In the genomic region with DNA sequence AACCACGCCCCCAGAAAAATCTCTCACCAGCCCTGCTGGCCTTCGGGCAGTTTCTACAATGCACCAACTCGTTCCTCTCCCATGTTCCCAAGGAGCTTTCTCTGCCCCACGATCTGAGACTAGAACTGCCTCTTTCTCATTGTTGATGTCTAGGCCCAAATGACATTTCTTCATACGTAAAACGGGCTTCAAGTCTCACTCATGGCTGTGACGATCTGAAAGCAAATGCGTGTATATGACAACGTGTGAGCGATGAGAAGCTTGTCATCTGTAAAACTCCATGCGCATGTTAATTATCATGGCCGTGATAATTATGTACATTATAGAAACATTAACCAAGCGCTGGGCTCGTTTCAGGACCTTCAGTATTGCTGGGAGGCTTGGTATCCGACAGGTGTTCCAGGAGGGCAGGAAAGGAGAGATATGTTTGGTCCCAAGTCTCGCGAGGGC, we compare ENCODE assay signal across 8 cellular contexts. TPM values are rescaled to one million over a fixed set of nuclear protein-coding genes. Genes with fewer than 3 reads are reported as not detected.
DNase-seq lines count a peak whose midpoint lies in the region; ATAC-seq and TF ChIP-seq lines count a peak whose summit lies in the region.

No MANE protein-coding gene starts in this region.

- H3K36me3 ChIP-seq in GM23338 (ENCODE audit: insufficient read depth), result no peaks in the 10 kb centered on the region; the same call in 1 of the 2 replicates
- no peaks in the 10 kb centered on the region for H3K36me3 ChIP-seq in gastrocnemius medialis

- H3K4me2 ChIP-seq in GM23338, result peak overlapping the region; percentile 73

- peak overlapping the region; percentile 97 for H3K4me3 Mint-ChIP-seq in GM23338

- peaks cover 18% of the 10 kb centered on the region for H3K4me1 ChIP-seq in GM23338 (ENCODE audit: insufficient read depth)
- H3K4me1 ChIP-seq in gastrocnemius medialis, result peaks cover 5 to 24% of the 10 kb centered on the region in 2 donors

- in situ Hi-C loops in gastrocnemius medialis (cut with MboI; ENCODE audit: low sequenced_read_pairs in 4 of 4), result loop anchor here in 2 of 4 donors (25.0 kb wide), 1 partner anchor 222 kb away; the partner anchor contains the start of gene SRRM1 (in 2 of the 2)

- H3K9me2 ChIP-seq in GM23338 (ENCODE audit: insufficient read depth), result no peaks in the 10 kb centered on the region

- ATAC-seq in GM23338 (no peak), gastrocnemius medialis (no peak), GM19395 (IDR thresholded peaks at IDR 0.05; ENCODE audit: unreplicated experiment) (no peak)

- no peaks in the 10 kb centered on the region for H3K9me3 ChIP-seq in gastrocnemius medialis

- H3K4me3 ChIP-seq in GM23338 (peak overlapping the region; percentile 22; the same call in 1 of the 2 replicates), fibroblast of pulmonary artery (replicated peaks; ENCODE audit: low read depth, low read length) (peak overlapping the region; percentile 89), gastrocnemius medialis (peak overlapping the region; percentile 59 to 88 (median 76))

- H3K27ac Mint-ChIP-seq in GM23338, result peak overlapping the region; percentile 89

- TF ChIP-seq POLR2A in gastrocnemius medialis (IDR thresholded peaks at IDR 0.05), result no peak

- DNase-seq in GM23338 (ENCODE audit: low spot score) (no peak), SHP77 treated with DMSO at 0.1 percent for 48 hours (lab: John Stamatoyannopoulos, UW) (peak; percentile 90), fibroblast of pulmonary artery (ENCODE audit: low read depth) (no peak), gastrocnemius medialis (no peak), amniotic stem cell (lab: John Stamatoyannopoulos, UW) (no peak), cerebellum (ENCODE audit: low spot score) (no peak), HEK293T (ENCODE audit: extremely low spot score) (no peak)

- H3F3A ChIP-seq in GM23338 (replicated peaks; ENCODE audit: low read depth), result peaks cover 6% of the 10 kb centered on the region

- intact Hi-C loops in gastrocnemius medialis (cut with DNase I; ENCODE audit: low total_unique reads), result loop anchor here (10.0 kb wide), 1 partner anchor 230 kb away; the partner anchor contains the start of gene SRRM1

- H3K27me3 Mint-ChIP-seq in GM23338 (ENCODE audit: insufficient read depth, low read depth, poor library complexity), result peaks cover 6% of the 10 kb centered on the region

- H3K9me3 Mint-ChIP-seq in GM23338, result no peaks in the 10 kb centered on the region

- CTCF ChIA-PET in HEK293T (lab: Yijun Ruan, JAX), result interaction anchor here (0.6 to 2.2 kb wide), 22 partner anchors 9 to 222 kb away, joined by 3 to 12 read pairs (median 4); partner anchors contain the start of gene RCAN3

- peaks cover 9% of the 10 kb centered on the region; the same call in 1 of the 2 replicates for H3K79me2 ChIP-seq in GM23338 (replicated peaks; ENCODE audit: insufficient read depth)

- H3K27ac ChIP-seq in GM23338 (ENCODE audit: low read depth) (peak overlapping the region; percentile 62), gastrocnemius medialis (peak overlapping the region in 2 of 4 donors; percentile 3 to 50)

- peaks cover 3% of the 10 kb centered on the region for H3K36me3 Mint-ChIP-seq in GM23338 (ENCODE audit: low read depth)

- H3K27me3 ChIP-seq in GM23338 (ENCODE audit: insufficient read depth) (no peaks in the 10 kb centered on the region), gastrocnemius medialis (no peaks in the 10 kb centered on the region)

- H2AFZ ChIP-seq in GM23338, result peak overlapping the region; percentile 61; the same call in 1 of the 2 replicates

- no peak for TF ChIP-seq CTCF in GM23338 (conservative IDR thresholded peaks at IDR 0.05; ENCODE audit: low read depth in 2 of 2)
- no peak for TF ChIP-seq CTCF in fibroblast of pulmonary artery (IDR thresholded peaks at IDR 0.05; ENCODE audit: low read length, missing control alignments)
- TF ChIP-seq CTCF in gastrocnemius medialis (IDR thresholded peaks at IDR 0.05 in 4 of 5, conservative IDR thresholded peaks at IDR 0.05 in 1 of 5), result no peak

- no peaks in the 10 kb centered on the region for H4K20me1 ChIP-seq in GM23338 (replicated peaks; ENCODE audit: insufficient read depth)

- peaks cover 24% of the 10 kb centered on the region for H3K4me1 Mint-ChIP-seq in GM23338

- POLR2A ChIA-PET in HEK293T (lab: Yijun Ruan, JAX), result interaction anchor here (0.8 to 1.7 kb wide), 9 partner anchors 11 to 121 kb away, joined by 3 to 9 read pairs (median 4); partner anchors contain the start of gene RCAN3

TF ChIP-seq in GM23338, 12 proteins besides CTCF, POLR2A, EP300 and RAD21:
- no peak for TF ChIP-seq REST (IDR thresholded peaks at IDR 0.05; ENCODE audit: unreplicated experiment)
- no peak for TF ChIP-seq EZH2phosphoT487 (IDR thresholded peaks at IDR 0.05; ENCODE audit: unreplicated experiment)
- TF ChIP-seq JUNB (IDR thresholded peaks at IDR 0.05; ENCODE audit: unreplicated experiment), result no peak
- no peak for TF ChIP-seq NANOG (IDR thresholded peaks at IDR 0.05; ENCODE audit: borderline replicate concordance)
- no peak for TF ChIP-seq ZNF331 (CRISPR knock-in tag; IDR thresholded peaks at IDR 0.05; ENCODE audit: low read depth)

TF ChIP-seq in HEK293T, 16 proteins besides CTCF, POLR2A, EP300 and RAD21:
- TF ChIP-seq ELF4 (IDR thresholded peaks at IDR 0.05), result no peak
- TF ChIP-seq BHLHE40 (IDR thresholded peaks at IDR 0.05; ENCODE audit: borderline replicate concordance), result no peak
- TF ChIP-seq SP1 (IDR thresholded peaks at IDR 0.05), result no peak
- TF ChIP-seq FOXA1 (IDR thresholded peaks at IDR 0.05), result no peak
- no peak for TF ChIP-seq FOXM1 (IDR thresholded peaks at IDR 0.05; ENCODE audit: borderline replicate concordance)
- no peak for TF ChIP-seq SUZ12 (IDR thresholded peaks at IDR 0.05)

RNA-seq across cellular contexts. Expression of gene NIPAL3, which starts 0.7 kb away (rescaled TPM):
- 8.6 and 9.6 TPM in 2 replicates for total RNA-seq in GM23338 (2014; rRNA removed; shearing (Covaris generic))
- 4.6 and 5.5 TPM in 2 replicates for polyA plus RNA-seq in GM23338 (2016; fragmentation: Nextera tagmentation; extraction: Ambion mirVana)
- total RNA-seq in gastrocnemius medialis (1 to 10 TPM; 4.3 to 8.7 (median 5.8) TPM), cerebellum (24.9 TPM)

RNA-seq across cellular contexts. Expression of gene STPG1, which starts 1.3 kb away (rescaled TPM):
- total RNA-seq in GM23338 (2014; rRNA removed; shearing (Covaris generic)), result 6.5 and 8.2 TPM in 2 replicates
- 9.9 and 11.4 TPM in 2 replicates for polyA plus RNA-seq in GM23338 (2016; fragmentation: Nextera tagmentation; extraction: Ambion mirVana)
- total RNA-seq in gastrocnemius medialis, result 1 to 10 TPM in 1 of 4 donors, under 1 TPM in 3; 0.39 to 2.1 (median 0.52) TPM
- total RNA-seq in cerebellum, result 8.4 TPM

Comparison
In these comparisons a context has a peak if more than half of its experiments do, and no peak if none do; other contexts are left out.
1. H3K4me3 ChIP-seq: peak in every context shown above with its lines; median percentile 89 in fibroblast of pulmonary artery; 76 in gastrocnemius medialis; 22 in GM23338.